21 cellular contexts compared by ENCODE assay signal in genomic region chr12:90943248-90943647, GRCh38. TPM values are rescaled to one million over a fixed set of nuclear protein-coding genes. Genes with fewer than 3 reads are reported as not detected.
DNase-seq lines count a peak whose midpoint lies in the region; ATAC-seq and TF ChIP-seq lines count a peak whose summit lies in the region.
"Had no signal": no experiment of that assay in that cellular context is flagged by ENCODE, and none has a peak within 500 bp of the region (broad histone marks: within the 10 kb centered on the region; RNA-seq: fewer than 3 reads in every experiment).

No MANE protein-coding gene starts in this region.

- H3K14ac ChIP-seq in IMR-90 (replicated peaks; ENCODE audit: low read depth, low read length), result no peak overlapping the region

- no peak overlapping the region for H3K4me3 Mint-ChIP-seq in nephron
- H3K4me3 Mint-ChIP-seq: CD14-positive monocyte; CD4-positive, alpha-beta memory T cell; IgD-negative memory B cell had no signal

- H3K4me1 ChIP-seq in IMR-90 (ENCODE audit: control insufficient read depth, insufficient read depth, low read length), result peaks cover 3% of the 10 kb centered on the region; the same call in 1 of the 2 replicates
- H3K4me1 ChIP-seq: BLaER1, HAP-1 had no signal

- no CpG with 5 or more reads among the region's 1 CpG for WGBS in IMR-90 (ENCODE audit: extremely low coverage in 2 of 2, insufficient read length in 1 of 2), 2 experiments

- ATAC-seq in IMR-90 (ENCODE audit: low read depth), result no peak
- ATAC-seq in GM18517 (IDR thresholded peaks at IDR 0.05; ENCODE audit: unreplicated experiment), result no peak
- ATAC-seq in HG03108 (IDR thresholded peaks at IDR 0.05; ENCODE audit: unreplicated experiment), result no peak
- no peak for ATAC-seq in GM18520 (IDR thresholded peaks at IDR 0.05; ENCODE audit: unreplicated experiment)

- H3K36me3 Mint-ChIP-seq in nephron (ENCODE audit: low read depth), result no peaks in the 10 kb centered on the region
- H3K36me3 Mint-ChIP-seq: CD14-positive monocyte; CD4-positive, alpha-beta memory T cell had no signal

- H3K56ac ChIP-seq in IMR-90 (ENCODE audit: extremely low read depth, insufficient read depth, low read length), result no peak overlapping the region

- POLR2A ChIA-PET in IMR-90 (lab: Charles Lee; ENCODE audit: unreplicated experiment), result no interaction called here

- no peak overlapping the region for H2AK9ac ChIP-seq in IMR-90 (replicated peaks; ENCODE audit: low read depth, low read length, poor library complexity)

- H3K27ac Mint-ChIP-seq in nephron, result peak overlapping the region in 2 of 3 experiments; percentile 5 to 12
- H3K27ac Mint-ChIP-seq: CD14-positive monocyte; CD4-positive, alpha-beta memory T cell; IgD-negative memory B cell had no signal

- H2AK5ac ChIP-seq in IMR-90 (ENCODE audit: low read depth, low read length), result no peak overlapping the region

- no peaks in the 10 kb centered on the region for H3K9me3 Mint-ChIP-seq in nephron
- H3K9me3 Mint-ChIP-seq: CD14-positive monocyte; CD4-positive, alpha-beta memory T cell; IgD-negative memory B cell had no signal

- no peaks in the 10 kb centered on the region for H4K20me1 ChIP-seq in IMR-90 (ENCODE audit: insufficient read depth, low read length)
- H4K20me1 ChIP-seq: BLaER1 had no signal

- no peak overlapping the region for H3K9ac ChIP-seq in IMR-90 (ENCODE audit: low read depth, low read length)
- H3K9ac ChIP-seq: BLaER1, GM23248 had no signal

- H2AFZ ChIP-seq in IMR-90 (replicated peaks; ENCODE audit: low read length, poor library complexity), result no peak overlapping the region
- H2AFZ ChIP-seq: GM23248 had no signal

- H2BK120ac ChIP-seq in IMR-90 (ENCODE audit: low read depth, low read length), result no peak overlapping the region

- no peak overlapping the region for H2BK20ac ChIP-seq in IMR-90 (ENCODE audit: low read depth, low read length)

- H3K4me1 Mint-ChIP-seq in nephron, result peaks cover 24% of the 10 kb centered on the region
- H3K4me1 Mint-ChIP-seq: CD14-positive monocyte; CD4-positive, alpha-beta memory T cell; IgD-negative memory B cell had no signal

- no peak overlapping the region for H3K4ac ChIP-seq in IMR-90 (ENCODE audit: low read depth, low read length)

- intact Hi-C loops in IMR-90 (cut with micrococcal nuclease), result no loop called here

- H2BK5ac ChIP-seq in IMR-90 (ENCODE audit: low read depth, low read length, poor library complexity, severe bottlenecking), result no peak overlapping the region

- H3K27ac ChIP-seq in IMR-90 (ENCODE audit: insufficient read depth, low read length), result no peak overlapping the region
- H3K27ac ChIP-seq: BLaER1, GM23248, HL-60 had no signal

- TF ChIP-seq CTCF in AG10803 (conservative IDR thresholded peaks at IDR 0.05; ENCODE audit: low read length) (no peak), IMR-90 (conservative IDR thresholded peaks at IDR 0.05; ENCODE audit: low read depth, low read length) (no peak), nephron (IDR thresholded peaks at IDR 0.05; ENCODE audit: unreplicated experiment in 3 of 3) (no peak)

- no peaks in the 10 kb centered on the region for H3K9me3 ChIP-seq in IMR-90 (ENCODE audit: control insufficient read depth, insufficient read depth, low read length)
- H3K9me3 ChIP-seq: BLaER1, HAP-1 had no signal

- H4K91ac ChIP-seq in IMR-90 (ENCODE audit: insufficient read depth, low read depth, low read length), result no peak overlapping the region

- H3K18ac ChIP-seq in IMR-90 (ENCODE audit: low read depth, low read length), result no peak overlapping the region

- peak; percentile 4 for DNase-seq in AG10803 (ENCODE audit: low read depth)
- DNase-seq in IMR-90, result no peak
- peak; percentile 21 for DNase-seq in fibroblast of gingiva (ENCODE audit: low read depth)
- DNase-seq: CD4-positive, alpha-beta memory T cell; DMS153; DMS79; GDM1; GM23248; KG1 had no signal

- H3K79me1 ChIP-seq in IMR-90 (ENCODE audit: low read depth in 1 of 2, low read length in 2 of 2), result no peaks in the 10 kb centered on the region

- CTCF ChIA-PET in IMR-90 (lab: Yijun Ruan, JAX), result interaction anchor here (0.9 to 1.6 kb wide), 2 partner anchors 412 to 425 kb away, joined by 3 read pairs; no protein-coding TSS in a partner anchor

- in situ Hi-C loops in IMR-90 (cut with MboI; ENCODE audit: low sequenced_read_pairs), result no loop called here

- H2BK15ac ChIP-seq in IMR-90 (ENCODE audit: low read depth, low read length), result no peak overlapping the region

- H3K36me3 ChIP-seq in IMR-90 (ENCODE audit: control insufficient read depth, insufficient read depth, low read length), result no peaks in the 10 kb centered on the region
- H3K36me3 ChIP-seq: BLaER1, HAP-1 had no signal

- H4K8ac ChIP-seq in IMR-90 (ENCODE audit: low read depth in 2 of 2, low read length in 2 of 2), result no peak overlapping the region

- H3K4me3 ChIP-seq in AG10803 (ENCODE audit: low read length), result no peak overlapping the region
- H3K4me3 ChIP-seq in IMR-90 (ENCODE audit: insufficient read depth, low read depth, low read length), result no peak overlapping the region
- H3K4me3 ChIP-seq: BLaER1, GM23248, HAP-1 had no signal

- no TSS peak for BruUV-seq in IMR-90 (replicated peaks; lab: Mats Ljungman, UMichigan)

- no peaks in the 10 kb centered on the region for H3K27me3 ChIP-seq in IMR-90 (ENCODE audit: control insufficient read depth, insufficient read depth, low read length)
- H3K27me3 ChIP-seq: BLaER1 had no signal

- TF ChIP-seq RAD21 in IMR-90 (IDR thresholded peaks at IDR 0.05; ENCODE audit: low read length), result no peak

- dilution Hi-C loops in IMR-90 (cut with HindIII; ENCODE audit: low sequenced_read_pairs, unreplicated experiment), result no loop called here

- H3K4me2 ChIP-seq in IMR-90 (ENCODE audit: low read depth, low read length), result no peak overlapping the region
- H3K4me2 ChIP-seq: BLaER1 had no signal

- TF ChIP-seq POLR2A in IMR-90 (IDR thresholded peaks at IDR 0.05; ENCODE audit: low read depth, low read length), result no peak

- no peak overlapping the region for H3K23ac ChIP-seq in IMR-90 (ENCODE audit: low read depth, low read length)

- H4K5ac ChIP-seq in IMR-90 (ENCODE audit: low read depth, low read length), result no peak overlapping the region

- no peaks in the 10 kb centered on the region for H3K27me3 Mint-ChIP-seq in nephron (ENCODE audit: low read depth)

- H3K9me1 ChIP-seq in IMR-90 (ENCODE audit: insufficient read depth, low read length), result peaks cover 3% of the 10 kb centered on the region; the same call in 1 of the 2 replicates

TF ChIP-seq in IMR-90, 13 proteins besides CTCF, POLR2A, EP300 and RAD21:
- TF ChIP-seq USF2 (IDR thresholded peaks at IDR 0.05; ENCODE audit: low read depth, low read length) (no peak), MAZ (IDR thresholded peaks at IDR 0.05; ENCODE audit: borderline replicate concordance, low read depth, low read length) (no peak), CHD1 (IDR thresholded peaks at IDR 0.05; ENCODE audit: low read depth, low read length) (no peak), MAFK (IDR thresholded peaks at IDR 0.05; ENCODE audit: low read depth, low read length) (peak; percentile 54), MXI1 (IDR thresholded peaks at IDR 0.05; ENCODE audit: borderline replicate concordance, low read depth, low read length) (no peak)

RNA-seq across cellular contexts. Expression of gene CCER1, which starts 11.7 kb away (rescaled TPM):
- total RNA-seq in IMR-90 (2012; rRNA removed), result not detected in 2 replicates
- not detected in 2 replicates for polyA plus RNA-seq in IMR-90 (2012; rRNA removed)
- polyA plus RNA-seq in IMR-90 (2012; cell fraction: cytosol; rRNA removed), result not detected in 2 replicates
- not detected in 2 replicates for polyA plus RNA-seq in IMR-90 (2012; cell fraction: nucleus; rRNA removed; ENCODE audit: low replicate concordance)
- total RNA-seq: CD4-positive, alpha-beta memory T cell; Daoy; GM23248; H4; HT1080 had no signal
- polyA plus RNA-seq: CD14-positive monocyte; CD4-positive, alpha-beta memory T cell; GM23248; IgD-negative memory B cell had no signal
